Comparison of ENCODE assay signal across 1 cellular context in the genomic region with DNA sequence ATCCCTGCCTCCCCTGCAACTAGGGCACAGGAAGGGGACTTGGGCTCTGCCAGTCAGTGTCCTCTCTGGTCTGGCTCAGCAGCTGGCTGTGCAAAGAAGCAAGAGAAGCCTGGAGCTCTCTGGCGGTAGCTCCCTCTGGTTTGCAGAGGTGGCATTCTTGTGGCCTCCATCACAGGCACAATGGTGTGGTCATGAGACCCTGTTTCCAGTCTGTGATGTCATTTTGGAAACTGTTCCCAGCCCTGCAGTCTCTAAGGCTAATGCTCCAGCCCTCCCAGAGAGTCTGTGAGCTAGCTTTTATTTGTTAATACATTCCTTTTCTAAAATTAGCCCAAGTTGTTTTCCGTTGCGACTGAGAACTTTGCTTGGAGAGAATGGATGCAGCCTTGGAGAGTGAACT.
TF ChIP-seq lines count a peak whose summit lies in the region.

No MANE protein-coding gene starts in this region.

TF ChIP-seq in H1, 55 proteins besides CTCF, POLR2A, EP300 and RAD21:
- TF ChIP-seq KDM1A (IDR thresholded peaks at IDR 0.05; ENCODE audit: borderline replicate concordance, low read length) (no peak), SAP30 (IDR thresholded peaks at IDR 0.05; ENCODE audit: insufficient read depth, insufficient replicate concordance, low read length) (no peak), YY1 (IDR thresholded peaks at IDR 0.05; ENCODE audit: low read depth, low read length) (no peak), POU5F1 (IDR thresholded peaks at IDR 0.05; ENCODE audit: low read depth, low read length) (no peak), SP4 (IDR thresholded peaks at IDR 0.05; ENCODE audit: low read length) (no peak), ZNF274 (IDR thresholded peaks at IDR 0.05; ENCODE audit: borderline replicate concordance, extremely low read depth, low read length) (no peak), RBBP5 (IDR thresholded peaks at IDR 0.05; ENCODE audit: borderline replicate concordance, low read depth, low read length) (no peak), TAF7 (optimal IDR thresholded peaks at IDR 0.05; ENCODE audit: borderline replicate concordance, low read depth, low read length) (no peak), CHD1 (IDR thresholded peaks at IDR 0.05; ENCODE audit: low read depth, low read length) (no peak), JUN (IDR thresholded peaks at IDR 0.05; ENCODE audit: low read depth, low read length) (no peak), RXRA (IDR thresholded peaks at IDR 0.05; ENCODE audit: insufficient read depth, low read depth, low read length) (no peak), TEAD4 (IDR thresholded peaks at IDR 0.05; ENCODE audit: low read depth, low read length) (no peak), CBX8 (IDR thresholded peaks at IDR 0.05; ENCODE audit: borderline replicate concordance, low read depth, low read length) (no peak), SP1 (IDR thresholded peaks at IDR 0.05; ENCODE audit: low read depth, low read length) (no peak), CHD2 (IDR thresholded peaks at IDR 0.05; ENCODE audit: low read length) (no peak), CREB1 (IDR thresholded peaks at IDR 0.05) (no peak), MAFK (IDR thresholded peaks at IDR 0.05; ENCODE audit: low read depth, low read length) (no peak), SUZ12 (IDR thresholded peaks at IDR 0.05; ENCODE audit: low read length) (no peak), KDM4A (IDR thresholded peaks at IDR 0.05; ENCODE audit: low read depth, low read length, severe bottlenecking) (no peak)
- TF ChIP-seq, protein P1, sequence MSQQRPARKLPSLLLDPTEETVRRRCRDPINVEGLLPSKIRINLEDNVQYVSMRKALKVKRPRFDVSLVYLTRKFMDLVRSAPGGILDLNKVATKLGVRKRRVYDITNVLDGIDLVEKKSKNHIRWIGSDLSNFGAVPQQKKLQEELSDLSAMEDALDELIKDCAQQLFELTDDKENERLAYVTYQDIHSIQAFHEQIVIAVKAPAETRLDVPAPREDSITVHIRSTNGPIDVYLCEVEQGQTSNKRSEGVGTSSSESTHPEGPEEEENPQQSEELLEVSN (IDR thresholded peaks at IDR 0.05) = no peak
